ENCODE assay signal across 10 cellular contexts in the genomic region with DNA sequence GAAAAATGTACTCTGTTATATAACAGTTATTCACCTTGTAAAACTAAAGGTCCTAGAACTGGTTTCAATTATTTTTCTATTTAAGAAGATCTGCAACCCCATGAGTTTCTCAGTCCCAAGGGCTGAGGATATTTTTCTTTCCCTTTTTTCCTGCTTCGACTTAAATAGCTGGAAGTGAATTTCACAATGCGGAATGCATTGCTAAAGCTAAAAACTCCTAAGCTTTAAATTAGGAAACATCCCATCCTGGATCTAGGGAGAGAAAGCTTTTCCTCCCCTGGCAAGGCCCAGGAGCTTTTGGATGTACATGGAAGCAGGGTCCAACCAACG. TPM values are rescaled to one million over a fixed set of nuclear protein-coding genes. Genes with fewer than 3 reads are reported as not detected.
A peak's percentile ranks its signal among the peaks of the same experiment; 100 is the strongest.
DNase-seq lines count a peak whose midpoint lies in the region; ATAC-seq and TF ChIP-seq lines count a peak whose summit lies in the region.
"Had no signal": no experiment of that assay in that cellular context is flagged by ENCODE, and none has a peak within 500 bp of the region (broad histone marks: within the 10 kb centered on the region; RNA-seq: fewer than 3 reads in every experiment).

No MANE protein-coding gene starts in this region.

- peaks cover 5% of the 10 kb centered on the region for H3K36me3 Mint-ChIP-seq in activated CD8-positive, alpha-beta T cell treated with anti-CD3 and anti-CD28 coated beads, Interleukin-2, amount 10 ng/mL, durations not matched to agents 7 days and 5 days (ENCODE audit: low read depth)

- peak overlapping the region; percentile 86 for H3K27ac Mint-ChIP-seq in activated CD8-positive, alpha-beta T cell treated with anti-CD3 and anti-CD28 coated beads, Interleukin-2, amount 10 ng/mL, durations not matched to agents 7 days and 5 days

- no peak for ATAC-seq in activated CD8-positive, alpha-beta T cell treated with anti-CD3 and anti-CD28 coated beads, Interleukin-2, amount 10 ng/mL, durations not matched to agents 7 days and 5 days
- no peak for ATAC-seq in GM19035 (IDR thresholded peaks at IDR 0.05; ENCODE audit: unreplicated experiment)

- no peaks in the 10 kb centered on the region for H3K9me3 Mint-ChIP-seq in activated CD8-positive, alpha-beta T cell treated with anti-CD3 and anti-CD28 coated beads, Interleukin-2, amount 10 ng/mL, durations not matched to agents 7 days and 5 days (ENCODE audit: insufficient read depth)

- no peak for TF ChIP-seq CTCF in retinal pigment epithelial cell (conservative IDR thresholded peaks at IDR 0.05; ENCODE audit: low read depth, low read length)

- peak overlapping the region; percentile 81 for H3K4me3 Mint-ChIP-seq in activated CD8-positive, alpha-beta T cell treated with anti-CD3 and anti-CD28 coated beads, Interleukin-2, amount 10 ng/mL, durations not matched to agents 7 days and 5 days

- peaks cover 9% of the 10 kb centered on the region; the same call in 1 of the 2 replicates for H3K4me1 ChIP-seq in ES-I3 (ENCODE audit: insufficient read depth, low read length)

- H3K9ac ChIP-seq in ES-I3 (ENCODE audit: low read depth, low read length): peak overlapping the region; percentile 84

- peaks cover 54% of the 10 kb centered on the region for H3K4me1 Mint-ChIP-seq in activated CD8-positive, alpha-beta T cell treated with anti-CD3 and anti-CD28 coated beads, Interleukin-2, amount 10 ng/mL, durations not matched to agents 7 days and 5 days (ENCODE audit: low read depth)

- peak overlapping the region; percentile 48 for H3K4me3 ChIP-seq in retinal pigment epithelial cell (ENCODE audit: low read length)

- CTCF ChIA-PET in activated CD8-positive, alpha-beta T cell treated with anti-CD3 and anti-CD28 coated beads, Interleukin-2, amount 10 ng/mL, durations not matched to agents 7 days and 5 days (lab: Charles Lee): interaction anchor here (1.1 kb wide), 1 partner anchor 55 kb away, joined by 3 read pairs; no protein-coding TSS in a partner anchor

- DNase-seq in activated CD8-positive, alpha-beta T cell treated with anti-CD3 and anti-CD28 coated beads, Interleukin-2, amount 10 ng/mL, durations not matched to agents 7 days and 5 days: no peak
- DNase-seq in hepatic stellate cell (ENCODE audit: low spot score) (peak; percentile 41), retinal pigment epithelial cell (ENCODE audit: low read depth) (no peak), GF-D8 (lab: John Stamatoyannopoulos, UW) (no peak)
- no peak for DNase-seq in stimulated activated naive CD4-positive, alpha-beta T cell (lab: John Stamatoyannopoulos, UW)
- DNase-seq in activated CD8-positive, alpha-beta memory T cell treated with anti-CD3 and anti-CD28 coated beads, Interleukin-2, amount 50 U/mL, for 4 hours: no peak
- DNase-seq: activated gamma-delta T cell, NCI-H1436 treated with DMSO at 0.1 percent for 48 hours had no signal

- no peaks in the 10 kb centered on the region for H3K9me3 ChIP-seq in ES-I3 (ENCODE audit: control insufficient read depth, insufficient read depth, low read length)

- POLR2A ChIA-PET in activated CD8-positive, alpha-beta T cell treated with anti-CD3 and anti-CD28 coated beads, Interleukin-2, amount 10 ng/mL, durations not matched to agents 7 days and 5 days (lab: Charles Lee): interaction anchor here (0.9 kb wide), 1 partner anchor 35 kb away, joined by 3 read pairs; no protein-coding TSS in a partner anchor

- H3K36me3 ChIP-seq in ES-I3 (ENCODE audit: insufficient read depth, low read length): no peaks in the 10 kb centered on the region

- H3K27me3 Mint-ChIP-seq in activated CD8-positive, alpha-beta T cell treated with anti-CD3 and anti-CD28 coated beads, Interleukin-2, amount 10 ng/mL, durations not matched to agents 7 days and 5 days (ENCODE audit: low read depth): peaks cover 3% of the 10 kb centered on the region

RNA-seq across cellular contexts. Expression of a gene that starts 1.4 kb away (rescaled TPM):
- 1 to 10 TPM; 2.2 to 2.8 TPM for total RNA-seq in activated CD8-positive, alpha-beta T cell treated with anti-CD3 and anti-CD28 coated beads, Interleukin-2, amount 10 ng/mL, durations not matched to agents 7 days and 5 days
